8 cellular contexts compared by ENCODE assay signal in the genomic region with DNA sequence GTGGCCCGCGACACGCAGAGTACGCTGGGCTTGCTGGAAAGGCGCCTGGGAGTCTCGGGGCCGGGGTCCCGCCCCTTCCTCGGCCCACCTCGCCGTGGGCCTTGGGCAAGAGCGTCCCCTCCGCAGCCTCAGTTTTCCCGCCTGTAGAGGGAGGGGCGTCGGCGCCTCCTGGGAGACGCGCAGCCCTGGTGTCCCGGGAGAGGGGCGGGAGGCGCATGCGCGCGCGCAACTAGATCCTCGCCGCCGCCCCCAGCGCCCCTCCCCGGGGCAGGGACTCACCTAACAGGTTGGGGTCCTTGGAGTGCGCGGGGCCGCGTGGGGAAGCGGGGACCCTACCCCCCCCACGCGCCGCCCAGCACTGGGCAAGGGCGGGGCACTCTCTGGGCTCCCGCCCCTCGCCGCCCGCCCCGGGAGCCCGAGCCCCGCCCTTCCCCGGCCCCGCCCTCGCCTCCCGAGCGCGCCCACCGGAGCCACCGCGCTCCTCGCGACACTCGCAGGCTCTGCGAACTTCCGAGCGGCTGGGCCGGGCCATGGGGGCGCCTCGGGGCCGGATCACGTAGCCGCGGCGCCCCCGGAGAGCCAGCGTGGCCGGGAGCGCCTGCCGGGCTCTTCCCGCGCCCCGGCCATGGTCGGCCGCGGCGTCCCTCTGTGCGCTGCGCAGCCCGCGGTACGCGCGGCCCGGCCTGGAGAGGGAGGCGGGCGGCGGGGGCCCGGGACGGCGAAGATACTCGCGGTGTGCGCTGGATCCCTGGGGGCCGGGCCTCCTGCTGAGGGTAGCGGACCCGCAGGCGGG. TPM values are rescaled to one million over a fixed set of nuclear protein-coding genes. Genes with fewer than 3 reads are reported as not detected.
DNase-seq lines count a peak whose midpoint lies in the region; ATAC-seq and TF ChIP-seq lines count a peak whose summit lies in the region.

A gene (plus strand): TSS at position 490 of the 793 bp plus-strand sequence. CDS start 136 bp downstream, at position 626.

- H3K4me1 ChIP-seq in left lung: peaks cover 13 to 39% of the 10 kb centered on the region in 2 donors

- H3K9me3 Mint-ChIP-seq in stimulated activated naive CD8-positive, alpha-beta T cell treated with anti-CD3 and anti-CD28 coated beads, Interleukin-15, Interleukin-2, amounts not matched to agents 100 ng/mL and 50 ng/mL, for 24 hours: no peaks in the 10 kb centered on the region

- peak within 1 kb of the TSS in 1 of 2 donors; percentile 0 for H3K27ac ChIP-seq in left lung

- no peak within 1 kb of the TSS for H3K27ac Mint-ChIP-seq in stimulated activated naive CD8-positive, alpha-beta T cell treated with anti-CD3 and anti-CD28 coated beads, Interleukin-15, Interleukin-2, amounts not matched to agents 100 ng/mL and 50 ng/mL, for 24 hours

- peaks cover 45 to 73% of the 10 kb centered on the region in 2 donors for H3K27me3 ChIP-seq in left lung

- ATAC-seq in left lung: peak; percentile 63

- H3K27me3 Mint-ChIP-seq in stimulated activated naive CD8-positive, alpha-beta T cell treated with anti-CD3 and anti-CD28 coated beads, Interleukin-15, Interleukin-2, amounts not matched to agents 100 ng/mL and 50 ng/mL, for 24 hours: peaks cover 31% of the 10 kb centered on the region

- no peaks in the 10 kb centered on the region for H3K36me3 ChIP-seq in left lung

- H3K36me3 Mint-ChIP-seq in stimulated activated naive CD8-positive, alpha-beta T cell treated with anti-CD3 and anti-CD28 coated beads, Interleukin-15, Interleukin-2, amounts not matched to agents 100 ng/mL and 50 ng/mL, for 24 hours (ENCODE audit: low read depth): no peaks in the 10 kb centered on the region

- peak within 1 kb of the TSS; percentile 35 to 50 for H3K4me3 ChIP-seq in left lung

- peak within 1 kb of the TSS; percentile 48 for H3K4me3 Mint-ChIP-seq in stimulated activated naive CD8-positive, alpha-beta T cell treated with anti-CD3 and anti-CD28 coated beads, Interleukin-15, Interleukin-2, amounts not matched to agents 100 ng/mL and 50 ng/mL, for 24 hours

- intact Hi-C loops in left lung (cut with DNase I): loop anchor here (5.0 to 10.0 kb wide), 3 partner anchors 424 to 497 kb away; no protein-coding TSS in a partner anchor

- no peaks in the 10 kb centered on the region for H3K9me3 ChIP-seq in left lung

- DNase-seq in DMS79 (lab: John Stamatoyannopoulos, UW): peak; percentile 81
- peak; percentile 88 to 93 for DNase-seq in NCI-H446 (lab: John Stamatoyannopoulos, UW)
- peak; percentile 48 for DNase-seq in astrocyte of the hippocampus (ENCODE audit: low read depth, low spot score)
- DNase-seq in left lung: peak; percentile 35 to 79
- no peak for DNase-seq in stimulated activated naive CD4-positive, alpha-beta T cell (lab: John Stamatoyannopoulos, UW)
- no peak for DNase-seq in Kasumi-1 (lab: John Stamatoyannopoulos, UW)
- no peak for DNase-seq in NCI-H2029 treated with DMSO at 0.1 percent for 48 hours (lab: John Stamatoyannopoulos, UW)

- H3K4me1 Mint-ChIP-seq in stimulated activated naive CD8-positive, alpha-beta T cell treated with anti-CD3 and anti-CD28 coated beads, Interleukin-15, Interleukin-2, amounts not matched to agents 100 ng/mL and 50 ng/mL, for 24 hours (ENCODE audit: low read depth): peaks cover 5% of the 10 kb centered on the region

- no peak for TF ChIP-seq CTCF in left lung (IDR thresholded peaks at IDR 0.05)

RNA-seq across cellular contexts. Expression of the gene that starts here (rescaled TPM):
- 1 to 10 TPM; 4.5 to 5.4 TPM for total RNA-seq in left lung

Comparison
In these comparisons a context has a peak if more than half of its experiments do, and no peak if none do; other contexts are left out.
1. DNase-seq: peak in DMS79 (single experiment), NCI-H446 (2 of 2), astrocyte of the hippocampus (single experiment) and left lung (2 of 2); none in stimulated activated naive CD4-positive, alpha-beta T cell (0 of 6), Kasumi-1 (0 of 2) and NCI-H2029 treated with DMSO at 0.1 percent for 48 hours (single experiment).